Comparison of ENCODE assay signal across 28 cellular contexts in genomic region chr19:10037809-10038208, GRCh38. TPM values are rescaled to one million over a fixed set of nuclear protein-coding genes. Genes with fewer than 3 reads are reported as not detected.
"Had no signal": no experiment of that assay in that cellular context is flagged by ENCODE, and none has a peak within 500 bp of the region (broad histone marks: within the 10 kb centered on the region; RNA-seq: fewer than 3 reads in every experiment).

No MANE protein-coding gene starts in this region.

- H3K36me3 ChIP-seq: breast epithelium, pancreas, thyroid gland, upper lobe of right lung had no signal

- DNase-seq: activated CD4-positive, alpha-beta T cell treated with anti-CD3 and anti-CD28 coated beads for 36 hours; activated CD4-positive, CD25-positive, alpha-beta regulatory T cell; activated CD8-positive, alpha-beta memory T cell treated with anti-CD3 and anti-CD28 coated beads, Interleukin-2, amount 10 ng/mL, durations not matched to agents 7 days and 5 days; activated CD8-positive, alpha-beta T cell treated with anti-CD3 and anti-CD28 coated beads, Interleukin-2, amount 10 ng/mL, durations not matched to agents 7 days and 5 days; activated naive CD8-positive, alpha-beta T cell treated with anti-CD3 and anti-CD28 coated beads, Interleukin-2, amount 50 U/mL, for 24 hours; activated T-cell treated with anti-CD3 and anti-CD28 coated beads, Interleukin-2, amount 50 U/mL, for 48 hours; amygdala; central memory CD4-positive, alpha-beta T cell; endodermal cell; foreskin fibroblast; head of caudate nucleus; naive thymus-derived CD8-positive, alpha-beta T cell; psoas muscle; stimulated activated CD4-positive, alpha-beta T cell treated with anti-CD3 and anti-CD28 coated beads, Interleukin-1b, Interleukin-23, amount 100 ng/mL, for 48 hours; stimulated activated CD4-positive, alpha-beta T cell treated with anti-CD3 and anti-CD28 coated beads, Interleukin-4, amount 100 ng/mL, for 4 hours; stimulated activated CD8-positive, alpha-beta memory T cell treated with anti-CD3 and anti-CD28 coated beads, Interleukin-4, amount 100 ng/mL, for 48 hours; stimulated activated naive CD8-positive, alpha-beta T cell treated with anti-CD3 and anti-CD28 coated beads, Interleukin-15, amount 100 ng/mL, for 72 hours; upper lobe of right lung had no signal

- H3K4me3 ChIP-seq: breast epithelium, pancreas, psoas muscle, smooth muscle cell, thyroid gland, upper lobe of right lung had no signal

- H3K4me2 ChIP-seq: smooth muscle cell had no signal

- H3K4me1 ChIP-seq: breast epithelium, psoas muscle, thyroid gland, upper lobe of right lung had no signal

- H3K9me3 ChIP-seq: pancreas, thyroid gland, upper lobe of right lung had no signal

- ATAC-seq: activated CD4-positive, alpha-beta T cell treated with anti-CD3 and anti-CD28 coated beads for 36 hours; activated CD8-positive, alpha-beta memory T cell treated with anti-CD3 and anti-CD28 coated beads, Interleukin-2, amount 10 ng/mL, durations not matched to agents 7 days and 5 days; activated CD8-positive, alpha-beta T cell treated with anti-CD3 and anti-CD28 coated beads, Interleukin-2, amount 10 ng/mL, durations not matched to agents 7 days and 5 days; activated naive CD8-positive, alpha-beta T cell treated with anti-CD3 and anti-CD28 coated beads, Interleukin-2, amount 50 U/mL, for 24 hours; esophagus mucosa; naive thymus-derived CD8-positive, alpha-beta T cell; psoas muscle; stimulated activated memory B cell treated with anti-CD40 and anti-IgM and Interleukin-4, amounts not matched to agents 10 μg/mL and 1 μg/mL and 100 μg/mL, for 72 hours; stimulated activated naive CD8-positive, alpha-beta T cell treated with anti-CD3 and anti-CD28 coated beads, Interleukin-15, amount 100 ng/mL, for 72 hours; upper lobe of right lung had no signal

- H3K27ac ChIP-seq: breast epithelium, psoas muscle, thyroid gland, upper lobe of right lung had no signal

- H3K27me3 ChIP-seq: pancreas, thyroid gland had no signal

RNA-seq across cellular contexts. Expression of gene RDH8, which starts 24.5 kb away (rescaled TPM):
- total RNA-seq: activated CD4-positive, alpha-beta T cell treated with anti-CD3 and anti-CD28 coated beads for 36 hours; activated CD8-positive, alpha-beta memory T cell treated with anti-CD3 and anti-CD28 coated beads, Interleukin-2, amount 10 ng/mL, durations not matched to agents 7 days and 5 days; activated CD8-positive, alpha-beta T cell treated with anti-CD3 and anti-CD28 coated beads, Interleukin-2, amount 10 ng/mL, durations not matched to agents 7 days and 5 days; activated T-helper 2 cell treated with anti-CD3 and anti-CD28 coated beads, Interferon-gamma antibody, Interleukin-2, Interleukin-4, amounts not matched to agents 10 μg/mL and 5 μg/mL and 100 μg/mL, durations not matched to agents 14 hours and 24 hours and 36 hours; breast epithelium; endodermal cell; esophagus mucosa; lower leg skin; mesothelial cell of epicardium; naive thymus-derived CD8-positive, alpha-beta T cell; neural crest cell; pancreas; psoas muscle; smooth muscle cell; thyroid gland; upper lobe of right lung had no signal
- polyA plus RNA-seq: naive thymus-derived CD8-positive, alpha-beta T cell; pancreas; psoas muscle; smooth muscle cell had no signal

RNA-seq across cellular contexts. Expression of gene COL5A3, which starts 27.5 kb away (rescaled TPM):
- total RNA-seq: naive thymus-derived CD8-positive, alpha-beta T cell had no signal
- polyA plus RNA-seq: naive thymus-derived CD8-positive, alpha-beta T cell had no signal
